ENCODE assay signal across 7 cellular contexts in the genomic region with DNA sequence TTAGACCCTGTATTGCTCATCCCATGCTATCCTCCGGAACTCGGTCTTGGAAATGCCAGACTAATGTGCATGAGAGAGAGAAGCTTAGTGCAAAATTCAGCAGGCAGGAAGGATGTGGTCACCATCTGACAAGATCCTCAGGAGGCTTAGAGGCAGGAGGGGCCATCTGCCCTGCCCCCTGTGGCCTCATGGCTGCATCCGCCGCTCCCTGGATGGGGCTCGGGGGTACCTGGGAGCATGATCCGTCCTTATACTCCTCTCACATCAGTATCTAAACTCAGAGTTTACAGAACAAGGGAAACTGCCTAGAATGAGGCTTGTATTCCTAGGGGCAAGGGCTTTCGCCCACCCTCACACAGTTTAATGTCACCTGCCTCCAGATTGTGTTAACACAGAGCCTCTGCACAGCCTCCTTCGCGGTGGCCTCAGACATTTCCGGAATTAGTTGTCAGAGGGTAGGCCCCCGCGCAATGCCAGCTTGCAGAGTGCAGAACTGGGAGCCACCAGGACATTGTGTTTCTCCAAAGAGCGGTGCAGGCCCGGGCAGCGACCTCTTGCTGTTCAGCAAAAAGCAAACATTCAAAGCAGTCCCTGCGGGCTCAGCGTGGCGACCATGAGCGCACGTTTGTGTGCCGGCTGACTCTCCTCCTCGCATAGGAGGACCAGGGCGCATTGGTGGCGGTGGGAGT.
DNase-seq lines count a peak whose midpoint lies in the region; ATAC-seq and TF ChIP-seq lines count a peak whose summit lies in the region.

No MANE protein-coding gene starts in this region.

- peak; percentile 66 for ATAC-seq in HG02852 (IDR thresholded peaks at IDR 0.05; ENCODE audit: unreplicated experiment)
- peak; percentile 74 for ATAC-seq in activated naive CD8-positive, alpha-beta T cell treated with anti-CD3 and anti-CD28 coated beads, Interleukin-2, amount 50 U/mL, for 24 hours
- ATAC-seq in SK-N-SH treated with all-trans-retinoic acid at 6 μM for 48 hours, result no peak
- no peak for ATAC-seq in HG03159 (IDR thresholded peaks at IDR 0.05; ENCODE audit: unreplicated experiment)

- H3K4me1 Mint-ChIP-seq in activated naive CD8-positive, alpha-beta T cell treated with anti-CD3 and anti-CD28 coated beads, Interleukin-2, amount 50 U/mL, for 24 hours, result peaks cover 23% of the 10 kb centered on the region

- H3K27me3 Mint-ChIP-seq in activated naive CD8-positive, alpha-beta T cell treated with anti-CD3 and anti-CD28 coated beads, Interleukin-2, amount 50 U/mL, for 24 hours, result no peaks in the 10 kb centered on the region

- no peaks in the 10 kb centered on the region for H3K9me3 Mint-ChIP-seq in activated naive CD8-positive, alpha-beta T cell treated with anti-CD3 and anti-CD28 coated beads, Interleukin-2, amount 50 U/mL, for 24 hours

- peak overlapping the region; percentile 63 for H3K4me3 Mint-ChIP-seq in activated naive CD8-positive, alpha-beta T cell treated with anti-CD3 and anti-CD28 coated beads, Interleukin-2, amount 50 U/mL, for 24 hours

- no peaks in the 10 kb centered on the region for H3K36me3 Mint-ChIP-seq in activated naive CD8-positive, alpha-beta T cell treated with anti-CD3 and anti-CD28 coated beads, Interleukin-2, amount 50 U/mL, for 24 hours (ENCODE audit: low read depth)

- DNase-seq in SIG-M5 treated with dmso at 0.1 percent for 504 hours (lab: John Stamatoyannopoulos, UW; ENCODE audit: unreplicated experiment), result peak; percentile 84
- DNase-seq in activated naive CD8-positive, alpha-beta T cell treated with anti-CD3 and anti-CD28 coated beads, Interleukin-2, amount 50 U/mL, for 24 hours, result peak; percentile 29
- DNase-seq in stimulated activated CD4-positive, alpha-beta T cell treated with anti-CD3 and anti-CD28 coated beads, Interleukin-4, amount 100 ng/mL, for 4 hours, result peak; percentile 5 to 9
- no peak for DNase-seq in NCI-H2196 (lab: John Stamatoyannopoulos, UW; ENCODE audit: unreplicated experiment)

- H3K27ac Mint-ChIP-seq in activated naive CD8-positive, alpha-beta T cell treated with anti-CD3 and anti-CD28 coated beads, Interleukin-2, amount 50 U/mL, for 24 hours, result peak overlapping the region; percentile 71

TF ChIP-seq in SK-N-SH treated with all-trans-retinoic acid at 6 μM for 48 hours, 23 proteins besides CTCF, POLR2A, EP300 and RAD21:
- TF ChIP-seq, protein P1, sequence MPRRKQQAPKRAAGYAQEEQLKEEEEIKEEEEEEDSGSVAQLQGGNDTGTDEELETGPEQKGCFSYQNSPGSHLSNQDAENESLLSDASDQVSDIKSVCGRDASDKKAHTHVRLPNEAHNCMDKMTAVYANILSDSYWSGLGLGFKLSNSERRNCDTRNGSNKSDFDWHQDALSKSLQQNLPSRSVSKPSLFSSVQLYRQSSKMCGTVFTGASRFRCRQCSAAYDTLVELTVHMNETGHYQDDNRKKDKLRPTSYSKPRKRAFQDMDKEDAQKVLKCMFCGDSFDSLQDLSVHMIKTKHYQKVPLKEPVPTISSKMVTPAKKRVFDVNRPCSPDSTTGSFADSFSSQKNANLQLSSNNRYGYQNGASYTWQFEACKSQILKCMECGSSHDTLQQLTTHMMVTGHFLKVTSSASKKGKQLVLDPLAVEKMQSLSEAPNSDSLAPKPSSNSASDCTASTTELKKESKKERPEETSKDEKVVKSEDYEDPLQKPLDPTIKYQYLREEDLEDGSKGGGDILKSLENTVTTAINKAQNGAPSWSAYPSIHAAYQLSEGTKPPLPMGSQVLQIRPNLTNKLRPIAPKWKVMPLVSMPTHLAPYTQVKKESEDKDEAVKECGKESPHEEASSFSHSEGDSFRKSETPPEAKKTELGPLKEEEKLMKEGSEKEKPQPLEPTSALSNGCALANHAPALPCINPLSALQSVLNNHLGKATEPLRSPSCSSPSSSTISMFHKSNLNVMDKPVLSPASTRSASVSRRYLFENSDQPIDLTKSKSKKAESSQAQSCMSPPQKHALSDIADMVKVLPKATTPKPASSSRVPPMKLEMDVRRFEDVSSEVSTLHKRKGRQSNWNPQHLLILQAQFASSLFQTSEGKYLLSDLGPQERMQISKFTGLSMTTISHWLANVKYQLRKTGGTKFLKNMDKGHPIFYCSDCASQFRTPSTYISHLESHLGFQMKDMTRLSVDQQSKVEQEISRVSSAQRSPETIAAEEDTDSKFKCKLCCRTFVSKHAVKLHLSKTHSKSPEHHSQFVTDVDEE (CRISPR knock-in tag; IDR thresholded peaks at IDR 0.05), result no peak
- no peak for TF ChIP-seq TCF4 (CRISPR knock-in tag; IDR thresholded peaks at IDR 0.05; ENCODE audit: borderline replicate concordance)
- no peak for TF ChIP-seq BACH2 (CRISPR knock-in tag; IDR thresholded peaks at IDR 0.05; ENCODE audit: borderline replicate concordance)
- TF ChIP-seq ARNTL (CRISPR knock-in tag; IDR thresholded peaks at IDR 0.05; ENCODE audit: borderline replicate concordance, low read depth), result no peak
- no peak for TF ChIP-seq GLIS3 (CRISPR knock-in tag; IDR thresholded peaks at IDR 0.05)
- TF ChIP-seq, protein P2, sequence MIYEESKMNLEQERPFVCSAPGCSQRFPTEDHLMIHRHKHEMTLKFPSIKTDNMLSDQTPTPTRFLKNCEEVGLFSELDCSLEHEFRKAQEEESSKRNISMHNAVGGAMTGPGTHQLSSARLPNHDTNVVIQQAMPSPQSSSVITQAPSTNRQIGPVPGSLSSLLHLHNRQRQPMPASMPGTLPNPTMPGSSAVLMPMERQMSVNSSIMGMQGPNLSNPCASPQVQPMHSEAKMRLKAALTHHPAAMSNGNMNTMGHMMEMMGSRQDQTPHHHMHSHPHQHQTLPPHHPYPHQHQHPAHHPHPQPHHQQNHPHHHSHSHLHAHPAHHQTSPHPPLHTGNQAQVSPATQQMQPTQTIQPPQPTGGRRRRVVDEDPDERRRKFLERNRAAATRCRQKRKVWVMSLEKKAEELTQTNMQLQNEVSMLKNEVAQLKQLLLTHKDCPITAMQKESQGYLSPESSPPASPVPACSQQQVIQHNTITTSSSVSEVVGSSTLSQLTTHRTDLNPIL (CRISPR knock-in tag; IDR thresholded peaks at IDR 0.05; ENCODE audit: low read depth), result no peak
- no peak for TF ChIP-seq RARB (CRISPR knock-in tag; IDR thresholded peaks at IDR 0.05)
- TF ChIP-seq, protein P3, sequence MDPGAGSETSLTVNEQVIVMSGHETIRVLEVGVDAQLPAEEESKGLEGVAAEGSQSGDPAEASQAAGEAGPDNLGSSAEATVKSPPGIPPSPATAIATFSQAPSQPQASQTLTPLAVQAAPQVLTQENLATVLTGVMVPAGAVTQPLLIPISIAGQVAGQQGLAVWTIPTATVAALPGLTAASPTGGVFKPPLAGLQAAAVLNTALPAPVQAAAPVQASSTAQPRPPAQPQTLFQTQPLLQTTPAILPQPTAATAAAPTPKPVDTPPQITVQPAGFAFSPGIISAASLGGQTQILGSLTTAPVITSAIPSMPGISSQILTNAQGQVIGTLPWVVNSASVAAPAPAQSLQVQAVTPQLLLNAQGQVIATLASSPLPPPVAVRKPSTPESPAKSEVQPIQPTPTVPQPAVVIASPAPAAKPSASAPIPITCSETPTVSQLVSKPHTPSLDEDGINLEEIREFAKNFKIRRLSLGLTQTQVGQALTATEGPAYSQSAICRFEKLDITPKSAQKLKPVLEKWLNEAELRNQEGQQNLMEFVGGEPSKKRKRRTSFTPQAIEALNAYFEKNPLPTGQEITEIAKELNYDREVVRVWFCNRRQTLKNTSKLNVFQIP (CRISPR knock-in tag; IDR thresholded peaks at IDR 0.05; ENCODE audit: borderline replicate concordance, low read depth), result no peak
- no peak for TF ChIP-seq ZFP3 (CRISPR knock-in tag; IDR thresholded peaks at IDR 0.05)
- TF ChIP-seq, protein P4, sequence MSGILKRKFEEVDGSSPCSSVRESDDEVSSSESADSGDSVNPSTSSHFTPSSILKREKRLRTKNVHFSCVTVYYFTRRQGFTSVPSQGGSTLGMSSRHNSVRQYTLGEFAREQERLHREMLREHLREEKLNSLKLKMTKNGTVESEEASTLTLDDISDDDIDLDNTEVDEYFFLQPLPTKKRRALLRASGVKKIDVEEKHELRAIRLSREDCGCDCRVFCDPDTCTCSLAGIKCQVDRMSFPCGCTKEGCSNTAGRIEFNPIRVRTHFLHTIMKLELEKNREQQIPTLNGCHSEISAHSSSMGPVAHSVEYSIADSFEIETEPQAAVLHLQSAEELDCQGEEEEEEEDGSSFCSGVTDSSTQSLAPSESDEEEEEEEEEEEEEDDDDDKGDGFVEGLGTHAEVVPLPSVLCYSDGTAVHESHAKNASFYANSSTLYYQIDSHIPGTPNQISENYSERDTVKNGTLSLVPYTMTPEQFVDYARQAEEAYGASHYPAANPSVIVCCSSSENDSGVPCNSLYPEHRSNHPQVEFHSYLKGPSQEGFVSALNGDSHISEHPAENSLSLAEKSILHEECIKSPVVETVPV (CRISPR knock-in tag; IDR thresholded peaks at IDR 0.05), result no peak
- TF ChIP-seq PPARA (CRISPR knock-in tag; IDR thresholded peaks at IDR 0.05; ENCODE audit: borderline replicate concordance), result no peak
- TF ChIP-seq ISL1 (CRISPR knock-in tag; IDR thresholded peaks at IDR 0.05), result no peak
- TF ChIP-seq SNAI2 (CRISPR knock-in tag; IDR thresholded peaks at IDR 0.05), result no peak
- TF ChIP-seq ESRRG (CRISPR knock-in tag; IDR thresholded peaks at IDR 0.05), result no peak
- no peak for TF ChIP-seq ZNF8 (CRISPR knock-in tag; IDR thresholded peaks at IDR 0.05)
- no peak for TF ChIP-seq ZNF565 (CRISPR knock-in tag; conservative IDR thresholded peaks at IDR 0.05; ENCODE audit: low read depth)

Comparison
In these comparisons a context has a peak if more than half of its experiments do, and no peak if none do; other contexts are left out.
1. ATAC-seq: peak in HG02852 (single experiment) and activated naive CD8-positive, alpha-beta T cell treated with anti-CD3 and anti-CD28 coated beads, Interleukin-2, amount 50 U/mL, for 24 hours (single experiment); none in SK-N-SH treated with all-trans-retinoic acid at 6 μM for 48 hours (single experiment) and HG03159 (single experiment).